ENCODE assay signal across 10 cellular contexts in genomic region chr13:92966341-92966740, GRCh38.
"Had no signal": no experiment of that assay in that cellular context is flagged by ENCODE, and none has a peak within 500 bp of the region (broad histone marks: within the 10 kb centered on the region; RNA-seq: fewer than 3 reads in every experiment).

No MANE protein-coding gene starts in this region.

- H3K4me1 Mint-ChIP-seq: IgD-negative memory B cell had no signal

- H3K4me1 ChIP-seq: HAP-1 had no signal

- H3K9me3 ChIP-seq: HAP-1 had no signal

- H3K9ac ChIP-seq: KMS-11 had no signal

- H3K36me3 Mint-ChIP-seq: IgD-negative memory B cell had no signal

- H3K4me3 Mint-ChIP-seq: HFFc6, IgD-negative memory B cell had no signal

- H3K27me3 Mint-ChIP-seq: IgD-negative memory B cell had no signal

- H3K27ac Mint-ChIP-seq: HFFc6, IgD-negative memory B cell had no signal

- H3K4me3 ChIP-seq: HAP-1 had no signal

- H3K36me3 ChIP-seq: HAP-1 had no signal

- FAIRE-seq: H54, HTR-8/SVneo had no signal

- H3K4me2 ChIP-seq: KMS-11 had no signal

- ATAC-seq: HCT116 had no signal

- H3K27ac ChIP-seq: KMS-11 had no signal

- DNase-seq: GOT3, HFFc6, Karpas-422, KBM-7 had no signal
